Comparison of ENCODE assay signal across 18 cellular contexts in the genomic region with DNA sequence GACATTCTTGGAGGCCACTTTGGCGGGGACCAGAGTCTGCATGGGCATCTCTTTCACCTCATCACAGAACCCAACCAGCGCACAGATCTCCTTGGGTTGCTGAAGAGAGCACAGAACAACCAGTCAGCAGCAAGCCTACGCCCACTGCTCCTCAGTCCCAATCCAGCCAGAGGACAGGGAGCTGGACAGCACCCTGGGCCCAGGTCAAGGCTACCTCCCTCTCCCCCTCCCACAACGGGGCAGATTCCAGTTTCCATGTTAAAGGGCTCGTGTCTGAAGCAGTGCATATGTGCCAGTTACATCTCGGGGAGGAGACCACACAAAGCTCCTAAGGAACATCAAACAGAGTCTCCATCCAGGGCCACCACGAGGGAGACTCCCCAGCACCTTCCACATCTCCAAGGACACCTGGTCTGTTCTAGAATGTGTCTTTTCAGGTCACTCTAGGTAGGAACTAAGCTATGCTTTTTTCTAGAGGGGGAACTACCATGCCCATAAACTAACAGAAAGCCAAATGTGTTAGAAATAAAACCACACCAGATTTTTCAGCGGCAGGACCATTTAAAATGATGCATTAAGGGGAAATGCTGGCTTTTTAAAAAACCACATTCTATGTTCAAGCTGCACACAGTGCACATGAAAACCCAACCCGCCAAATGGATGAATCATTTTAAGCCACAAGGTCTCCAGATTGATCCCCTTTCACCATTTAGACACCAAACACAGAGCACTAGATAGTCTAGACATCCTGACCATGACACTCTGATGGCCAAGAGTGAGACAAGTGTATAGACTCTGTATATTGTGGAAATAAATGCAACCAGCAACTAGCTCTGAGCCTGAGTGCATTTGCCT. TPM values are rescaled to one million over a fixed set of nuclear protein-coding genes. Genes with fewer than 3 reads are reported as not detected.
DNase-seq lines count a peak whose midpoint lies in the region; ATAC-seq and TF ChIP-seq lines count a peak whose summit lies in the region.
"Had no signal": no experiment of that assay in that cellular context is flagged by ENCODE, and none has a peak within 500 bp of the region (broad histone marks: within the 10 kb centered on the region; RNA-seq: fewer than 3 reads in every experiment).

No MANE protein-coding gene starts in this region.

- DNase-seq in AG08395 (ENCODE audit: low spot score), result peak; percentile 54
- DNase-seq in EL, result peak; percentile 61
- no peak for DNase-seq in T-helper 17 cell
- peak; percentile 53 for DNase-seq in fibroblast of mammary gland (ENCODE audit: low read depth)
- no peak for DNase-seq in NCI-H146 (lab: John Stamatoyannopoulos, UW)
- no peak for DNase-seq in Caco-2
- no peak for DNase-seq in DMS79 (lab: John Stamatoyannopoulos, UW)
- no peak for DNase-seq in hippocampal formation (lab: John Stamatoyannopoulos, UW)
- DNase-seq: amniotic stem cell, BE2C, left colon, NCI-H1048, NCI-H226, right cardiac atrium, RPMI8226, stomach had no signal

- BruUV-seq in Caco-2 (replicated peaks; lab: Mats Ljungman, UMichigan), result no TSS peak

- no peaks in the 10 kb centered on the region for H3K4me1 ChIP-seq in Caco-2
- H3K4me1 ChIP-seq: BE2C had no signal

- CTCF ChIA-PET in Caco-2 (lab: Charles Lee), result interaction anchor here (0.6 to 1.0 kb wide), 3 partner anchors 13 to 1707 kb away, joined by 3 to 4 read pairs (median 4); partner anchors contain the start of gene PSAP

- no peaks in the 10 kb centered on the region for H3K9me3 ChIP-seq in T-helper 17 cell (ENCODE audit: control insufficient read depth, low read length, poor library complexity, severe bottlenecking)
- no peaks in the 10 kb centered on the region for H3K9me3 ChIP-seq in Caco-2
- H3K9me3 ChIP-seq: BE2C, gastroesophageal sphincter, stomach had no signal

- peaks cover 25% of the 10 kb centered on the region for H3K36me3 ChIP-seq in Caco-2 (ENCODE audit: control insufficient read depth, insufficient read depth, low read length)

- H3K4me3 ChIP-seq in fibroblast of mammary gland (ENCODE audit: control insufficient read depth, low read depth, low read length), result no peak overlapping the region
- H3K4me3 ChIP-seq in Caco-2 (ENCODE audit: low read depth, low read length), result no peak overlapping the region
- H3K4me3 ChIP-seq: gastroesophageal sphincter, stomach had no signal

- no peaks in the 10 kb centered on the region for H3K27me3 Mint-ChIP-seq in T-helper 17 cell
- H3K27me3 Mint-ChIP-seq in Caco-2 (ENCODE audit: insufficient read depth, unreplicated experiment), result no peaks in the 10 kb centered on the region

- H3K4me3 Mint-ChIP-seq in T-helper 17 cell (peak overlapping the region; percentile 39), Caco-2 (ENCODE audit: unreplicated experiment) (no peak overlapping the region)

- TF ChIP-seq CTCF in fibroblast of mammary gland (conservative IDR thresholded peaks at IDR 0.05; ENCODE audit: control insufficient read depth, insufficient read depth, low read depth, low read length) (no peak), Caco-2 (IDR thresholded peaks at IDR 0.05; ENCODE audit: insufficient read depth in 1 of 2, low read depth in 1 of 2, low read length in 1 of 2, severe bottlenecking in 1 of 2, unreplicated experiment in 1 of 2) (no peak)

- H3K27ac Mint-ChIP-seq in T-helper 17 cell, result peak overlapping the region; percentile 43
- no peak overlapping the region for H3K27ac Mint-ChIP-seq in Caco-2 (ENCODE audit: unreplicated experiment)

- ATAC-seq in T-helper 17 cell, result no peak
- ATAC-seq: gastroesophageal sphincter, left colon, right cardiac atrium had no signal

- POLR2A ChIA-PET in Caco-2 (lab: Charles Lee), result no interaction called here

- H3K27me3 ChIP-seq in Caco-2 (replicated peaks; ENCODE audit: control insufficient read depth, insufficient read depth, low read length), result no peaks in the 10 kb centered on the region
- H3K27me3 ChIP-seq: BE2C, gastroesophageal sphincter, stomach had no signal

- H3K9me3 Mint-ChIP-seq in Caco-2 (ENCODE audit: unreplicated experiment), result no peaks in the 10 kb centered on the region

- intact Hi-C loops in Caco-2 (cut with micrococcal nuclease; ENCODE audit: unreplicated experiment), result no loop called here

- peaks cover 5% of the 10 kb centered on the region for H3K36me3 Mint-ChIP-seq in T-helper 17 cell (ENCODE audit: low read depth)
- H3K36me3 Mint-ChIP-seq in Caco-2 (ENCODE audit: insufficient read depth, unreplicated experiment), result peaks cover 100% of the 10 kb centered on the region

- peaks cover 4% of the 10 kb centered on the region for H3K4me1 Mint-ChIP-seq in T-helper 17 cell
- H3K4me1 Mint-ChIP-seq in Caco-2 (ENCODE audit: low read depth, unreplicated experiment), result no peaks in the 10 kb centered on the region

RNA-seq across cellular contexts. Expression of gene PSAP, which starts 28.9 kb away (rescaled TPM):
- total RNA-seq in T-helper 17 cell (100 to 1,000 TPM; 225 to 235 TPM), Caco-2 (2022) (1,227 and 1,316 TPM in 2 replicates)

RNA-seq across cellular contexts. Expression of gene VSIR, which starts 48.8 kb away (rescaled TPM):
- 100 to 1,000 TPM; 119 to 124 TPM for total RNA-seq in T-helper 17 cell
- 41.9 and 44.0 TPM in 2 replicates for total RNA-seq in Caco-2 (2022)
- total RNA-seq: H1 had no signal

Comparison
In these comparisons a context has a peak if more than half of its experiments do, and no peak if none do; other contexts are left out.
1. DNase-seq: peak in AG08395 (single experiment), EL (single experiment) and fibroblast of mammary gland (single experiment); none in T-helper 17 cell (0 of 3), NCI-H146 (single experiment), Caco-2 (0 of 2), DMS79 (single experiment) and hippocampal formation (0 of 2).